19 cellular contexts compared by ENCODE assay signal in the genomic region with DNA sequence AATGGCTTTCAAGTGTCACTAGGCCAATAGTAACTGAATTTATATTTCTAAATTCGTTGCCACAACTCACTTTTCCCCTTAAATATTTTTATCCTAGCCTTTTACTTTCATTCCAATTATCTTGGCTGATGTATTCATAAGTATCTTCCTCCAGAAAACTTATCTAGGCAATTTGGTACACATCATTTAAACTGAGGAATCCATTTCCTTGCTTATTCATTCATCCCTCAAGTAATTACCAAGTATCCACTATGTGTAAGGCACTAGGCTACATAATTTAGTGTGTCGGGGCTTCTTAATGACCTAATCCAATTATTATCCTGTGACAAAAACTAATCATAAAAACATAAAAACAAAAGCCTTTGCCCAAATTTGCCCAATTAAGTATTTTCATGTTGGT.
DNase-seq lines count a peak whose midpoint lies in the region; ATAC-seq and TF ChIP-seq lines count a peak whose summit lies in the region.
"Had no signal": no experiment of that assay in that cellular context is flagged by ENCODE, and none has a peak within 500 bp of the region (broad histone marks: within the 10 kb centered on the region; RNA-seq: fewer than 3 reads in every experiment).

No MANE protein-coding gene starts in this region.

- DNase-seq in A673 (ENCODE audit: low spot score) (peak; percentile 76), GM04503 (ENCODE audit: low read depth) (peak; percentile 39), SJCRH30 (no peak), astrocyte of the spinal cord (ENCODE audit: low read depth, low spot score) (peak; percentile 54), Peyer's patch (no peak), WERI-Rb-1 (no peak), superior temporal gyrus (ENCODE audit: extremely low spot score) (no peak)
- DNase-seq: Karpas-422, NCI-H1694, NCI-H2081, NCI-H2171 treated with DMSO at 0.1 percent for 48 hours, NCI-H446, NCI-H526 treated with DMSO at 0.1 percent for 48 hours, SHP77 treated with DMSO at 0.1 percent for 48 hours had no signal

- TF ChIP-seq POLR2A in Peyer's patch (IDR thresholded peaks at IDR 0.05), result no peak

- in situ Hi-C loops in astrocyte of the spinal cord (cut with HindIII; ENCODE audit: low sequenced_read_pairs), result no loop called here

- H3K27me3 ChIP-seq in A673 (replicated peaks; ENCODE audit: insufficient read depth, low read depth, low read length, poor library complexity) (peaks cover 93% of the 10 kb centered on the region), SJCRH30 (no peaks in the 10 kb centered on the region), Peyer's patch (no peaks in the 10 kb centered on the region), WERI-Rb-1 (ENCODE audit: insufficient read depth, low read depth, severe bottlenecking) (peaks cover 38% of the 10 kb centered on the region)

- POLR2A ChIA-PET in A673 (lab: Charles Lee; ENCODE audit: low non-redundant PET), result no interaction called here

- intact Hi-C loops in A673 (cut with micrococcal nuclease; ENCODE audit: unreplicated experiment), result no loop called here

- H3K4me3 ChIP-seq in A673 (ENCODE audit: low read depth, low read length, poor library complexity, severe bottlenecking) (no peak overlapping the region), SJCRH30 (no peak overlapping the region), astrocyte of the spinal cord (ENCODE audit: low read depth, low read length) (no peak overlapping the region), Peyer's patch (no peak overlapping the region), WERI-Rb-1 (ENCODE audit: low read depth, low read length) (no peak overlapping the region)
- H3K4me3 ChIP-seq: GM23338 had no signal

- H3K27ac ChIP-seq in A673 (ENCODE audit: low read depth, low read length, poor library complexity, severe bottlenecking), result no peak overlapping the region
- H3K27ac ChIP-seq in SJCRH30, result peak overlapping the region; percentile 40
- H3K27ac ChIP-seq in Peyer's patch, result no peak overlapping the region
- H3K27ac ChIP-seq in WERI-Rb-1, result no peak overlapping the region
- H3K27ac ChIP-seq: 22Rv1, RWPE1 had no signal

- TF ChIP-seq CTCF in A673 (conservative IDR thresholded peaks at IDR 0.05; ENCODE audit: low read depth, low read length) (no peak), astrocyte of the spinal cord (IDR thresholded peaks at IDR 0.05; ENCODE audit: low read depth, low read length) (no peak), Peyer's patch (IDR thresholded peaks at IDR 0.05) (no peak), WERI-Rb-1 (IDR thresholded peaks at IDR 0.05; ENCODE audit: low read depth, low read length) (no peak)

- H3K4me1 ChIP-seq in A673 (ENCODE audit: insufficient read depth, low read length, poor library complexity, severe bottlenecking) (peaks cover 9% of the 10 kb centered on the region), SJCRH30 (peaks cover 13% of the 10 kb centered on the region), Peyer's patch (no peaks in the 10 kb centered on the region)

- CTCF ChIA-PET in A673 (lab: Charles Lee), result no interaction called here

- no TSS peak for BruUV-seq in A673 (replicated peaks; lab: Mats Ljungman, UMichigan)

- ATAC-seq in HG02840 (IDR thresholded peaks at IDR 0.05; ENCODE audit: low FRiP score, unreplicated experiment), result no peak
- ATAC-seq: GM23338, SK-N-SH treated with all-trans-retinoic acid at 6 μM for 48 hours had no signal

- H3K36me3 ChIP-seq in A673 (ENCODE audit: insufficient read depth, low read length, poor library complexity, severe bottlenecking), result no peaks in the 10 kb centered on the region
- H3K36me3 ChIP-seq in SJCRH30, result no peaks in the 10 kb centered on the region
- no peaks in the 10 kb centered on the region for H3K36me3 ChIP-seq in Peyer's patch
- no peaks in the 10 kb centered on the region for H3K36me3 ChIP-seq in WERI-Rb-1

- no peaks in the 10 kb centered on the region for H3K9me3 ChIP-seq in A673 (ENCODE audit: low read depth, low read length, poor library complexity, severe bottlenecking)
- H3K9me3 ChIP-seq in SJCRH30 (replicated peaks), result no peaks in the 10 kb centered on the region
- H3K9me3 ChIP-seq in Peyer's patch, result no peaks in the 10 kb centered on the region
- H3K9me3 ChIP-seq in WERI-Rb-1 (ENCODE audit: severe bottlenecking), result no peaks in the 10 kb centered on the region

Comparison
In these comparisons a context has a peak if more than half of its experiments do, and no peak if none do; other contexts are left out.
1. DNase-seq: peak in A673 (single experiment), GM04503 (single experiment) and astrocyte of the spinal cord (single experiment); none in SJCRH30 (0 of 2), Peyer's patch (0 of 3), WERI-Rb-1 (single experiment) and superior temporal gyrus (single experiment).